8 cellular contexts compared by ENCODE assay signal in genomic region chr19:15555759-15556633, GRCh38. TPM values are rescaled to one million over a fixed set of nuclear protein-coding genes. Genes with fewer than 3 reads are reported as not detected.
DNase-seq lines count a peak whose midpoint lies in the region; ATAC-seq and TF ChIP-seq lines count a peak whose summit lies in the region.

No MANE protein-coding gene starts in this region.

- H3K27me3 ChIP-seq in right lobe of liver: no peaks in the 10 kb centered on the region

- TF ChIP-seq POLR2A in right lobe of liver (IDR thresholded peaks at IDR 0.05): peak; percentile 50

- no peaks in the 10 kb centered on the region for H3K9me3 ChIP-seq in right lobe of liver

- peaks cover 0 to 10% (median 2%) of the 10 kb centered on the region in 4 donors for H3K4me1 ChIP-seq in right lobe of liver

- H3K27ac ChIP-seq in right lobe of liver: peak overlapping the region in 2 of 3 donors; percentile 19 to 26

- DNase-seq in AG10803 (ENCODE audit: low read depth): peak; percentile 91
- peak; percentile 89 for DNase-seq in GM19238 (ENCODE audit: insufficient read length, low spot score)
- peak; percentile 99 for DNase-seq in NCI-H82 (lab: John Stamatoyannopoulos, UW)
- DNase-seq in activated CD4-positive, alpha-beta T cell treated with anti-CD3 and anti-CD28 coated beads, Interleukin-2, amount 50 U/mL, for 24 hours (ENCODE audit: low read depth in 1 of 2, low spot score in 1 of 2): peak; percentile 95 to 99
- DNase-seq in dermis microvascular lymphatic vessel endothelial cell (ENCODE audit: low read depth in 2 of 2): peak; percentile 85 to 96
- peak; percentile 94 to 95 (median 94) for DNase-seq in right lobe of liver
- DNase-seq in stimulated activated CD4-positive, alpha-beta T cell treated with anti-CD3 and anti-CD28 coated beads, Interleukin-4, amount 100 ng/mL, for 24 hours: peak; percentile 98

- ATAC-seq in HG03565 (IDR thresholded peaks at IDR 0.05; ENCODE audit: unreplicated experiment) (peak; percentile 61), right lobe of liver (peak; percentile 96 to 97 (median 96))

- peak overlapping the region; percentile 42 for H3K4me3 ChIP-seq in AG10803 (ENCODE audit: low read length)
- peak overlapping the region; percentile 13 to 22 (median 22) for H3K4me3 ChIP-seq in right lobe of liver

- intact Hi-C loops in right lobe of liver (cut with DNase I): loop anchor here in 1 of 2 donors (5.0 to 10.0 kb wide), 4 partner anchors 101 to 381 kb away; no protein-coding TSS in a partner anchor

- H3K36me3 ChIP-seq in right lobe of liver: no peaks in the 10 kb centered on the region

- TF ChIP-seq CTCF in AG10803 (conservative IDR thresholded peaks at IDR 0.05; ENCODE audit: low read length) (peak; percentile 85), right lobe of liver (IDR thresholded peaks at IDR 0.05) (peak; percentile 68 to 89 (median 76))

- under 1% methylated on average over 30 of the region's 49 CpGs for WGBS in right lobe of liver (ENCODE audit: insufficient coverage, low coverage, low lambda C conversion rate, missing lambda C conversion rate)

RNA-seq across cellular contexts. Expression of gene CYP4F22, which starts 47.7 kb away (rescaled TPM):
- total RNA-seq in dermis microvascular lymphatic vessel endothelial cell (not detected in 2 replicates), right lobe of liver (1 to 10 TPM in 5 of 6 experiments, under 1 TPM in 1; 0.95 to 6.0 (median 4.5) TPM)

RNA-seq across cellular contexts. Expression of gene CYP4F8, which starts 59.0 kb away (rescaled TPM):
- total RNA-seq in dermis microvascular lymphatic vessel endothelial cell (not detected in 2 replicates), right lobe of liver (not detected)

Comparison
In these comparisons a context has a peak if more than half of its experiments do, and no peak if none do; other contexts are left out.
1. Peak in every context shown above with its lines: DNase-seq, ATAC-seq, H3K4me3 ChIP-seq and H3K27ac ChIP-seq.